ENCODE assay signal across 10 cellular contexts in genomic region chr21:36699546-36700294, GRCh38. TPM values are rescaled to one million over a fixed set of nuclear protein-coding genes. Genes with fewer than 3 reads are reported as not detected.
A peak's percentile ranks its signal among the peaks of the same experiment; 100 is the strongest.
DNase-seq lines count a peak whose midpoint lies in the region; ATAC-seq and TF ChIP-seq lines count a peak whose summit lies in the region.
"Had no signal": no experiment of that assay in that cellular context is flagged by ENCODE, and none has a peak within 500 bp of the region (broad histone marks: within the 10 kb centered on the region; RNA-seq: fewer than 3 reads in every experiment).

No MANE protein-coding gene starts in this region.

- H3K79me2 ChIP-seq in trophoblast cell (ENCODE audit: control insufficient read depth, insufficient read depth, low read length, poor library complexity) = no peaks in the 10 kb centered on the region

- H2BK5ac ChIP-seq in trophoblast cell (ENCODE audit: low read depth, low read length, poor library complexity) = no peak overlapping the region

- H3K23ac ChIP-seq in trophoblast cell (ENCODE audit: low read length) = no peak overlapping the region

- TF ChIP-seq CTCF in dorsolateral prefrontal cortex (IDR thresholded peaks at IDR 0.05 in 54 of 56, conservative IDR thresholded peaks at IDR 0.05 in 2 of 56; ENCODE audit: low read depth in 1 of 56, partially characterized antibody in 56 of 56) = no peak

- no peak overlapping the region for H2AFZ ChIP-seq in trophoblast cell (ENCODE audit: insufficient read depth, low read length, poor library complexity)

- H3K14ac ChIP-seq in trophoblast cell (ENCODE audit: low read length) = no peak overlapping the region

- H3K9me3 ChIP-seq in trophoblast cell (ENCODE audit: insufficient read depth, low read depth, low read length) = peaks cover 9% of the 10 kb centered on the region

- H3K79me1 ChIP-seq in trophoblast cell (ENCODE audit: low read length) = no peaks in the 10 kb centered on the region

- no peak overlapping the region for H2BK120ac ChIP-seq in trophoblast cell (ENCODE audit: insufficient read depth, low read length, poor library complexity)

- H3K27ac ChIP-seq in dorsolateral prefrontal cortex (no peak overlapping the region), trophoblast cell (ENCODE audit: low read depth, low read length) (no peak overlapping the region)

- no peaks in the 10 kb centered on the region for H3K36me3 ChIP-seq in trophoblast cell (ENCODE audit: control insufficient read depth in 1 of 2, insufficient read depth in 2 of 2, low read length in 2 of 2)

- no peak overlapping the region for H2AK5ac ChIP-seq in trophoblast cell (ENCODE audit: low read length)

- no peak overlapping the region for H4K8ac ChIP-seq in trophoblast cell (ENCODE audit: low read depth, low read length)

- H2BK12ac ChIP-seq in trophoblast cell (ENCODE audit: low read length) = no peak overlapping the region

- no peak overlapping the region for H4K91ac ChIP-seq in trophoblast cell (ENCODE audit: low read depth, low read length)

- intact Hi-C loops in dorsolateral prefrontal cortex (cut with DNase I) = no loop called here

- H3K27me3 ChIP-seq in dorsolateral prefrontal cortex = peaks cover 40 to 100% (median 100%) of the 10 kb centered on the region in 45 donors
- peaks cover 97% of the 10 kb centered on the region for H3K27me3 ChIP-seq in trophoblast cell (ENCODE audit: insufficient read depth, low read length)

- no peak overlapping the region for H3K9ac ChIP-seq in trophoblast cell (ENCODE audit: low read length)

- DNase-seq in ELF-1 (ENCODE audit: low read depth, low spot score) (peak; percentile 22), M059J (ENCODE audit: low read depth) (peak; percentile 35), dorsolateral prefrontal cortex (no peak), trophoblast cell (peak in 1 of 2 donors; percentile 22), cortex of kidney (lab: John Stamatoyannopoulos, UW) (no peak), NCI-H2227 treated with DMSO at 0.1 percent for 48 hours (lab: John Stamatoyannopoulos, UW) (no peak)
- DNase-seq: foreskin melanocyte; stimulated activated CD4-positive, alpha-beta T cell treated with anti-CD3 and anti-CD28 coated beads, Interleukin-4, amount 100 ng/mL, for 1 hour had no signal

- ATAC-seq in HG02642 (IDR thresholded peaks at IDR 0.05; ENCODE audit: poor library complexity, unreplicated experiment) = no peak
- no peak for ATAC-seq in HG03442 (IDR thresholded peaks at IDR 0.05; ENCODE audit: unreplicated experiment)

- H3K4ac ChIP-seq in trophoblast cell (ENCODE audit: low read depth, low read length) = no peak overlapping the region

- no peak overlapping the region for H4K12ac ChIP-seq in trophoblast cell (ENCODE audit: low read depth, low read length)

- H3K4me3 ChIP-seq in dorsolateral prefrontal cortex (peak overlapping the region in 54 of 59 donors; percentile 22 to 66 (median 50)), trophoblast cell (ENCODE audit: low read depth, low read length) (no peak overlapping the region)

- peaks cover 12 to 21% of the 10 kb centered on the region in 2 experiments for H3K4me1 ChIP-seq in trophoblast cell (ENCODE audit: control insufficient read depth in 1 of 2, insufficient read depth in 2 of 2, low read length in 2 of 2)

- no CpG with 5 or more reads among the region's 67 CpGs for WGBS in trophoblast cell (ENCODE audit: extremely low coverage, insufficient coverage, insufficient read length)

- H3K18ac ChIP-seq in trophoblast cell (ENCODE audit: low read length) = no peak overlapping the region

- peak overlapping the region; percentile 63 for H3K4me2 ChIP-seq in trophoblast cell (ENCODE audit: low read length)

RNA-seq across cellular contexts. Expression of gene SIM2, which starts 0.8 kb away (rescaled TPM):
- 0.59 and 1.8 TPM in 2 replicates for total RNA-seq in M059J (2014; rRNA removed; shearing (Covaris generic))
- total RNA-seq in dorsolateral prefrontal cortex = 1 to 10 TPM in 66 of 120 experiments, under 1 TPM in 53, not detected in 1; 0.14 to 5.7 (median 1.1) TPM
- polyA plus RNA-seq in trophoblast cell (2013) = 0.68 and 0.78 TPM in 2 replicates

Comparison
In these comparisons a context has a peak if more than half of its experiments do, and no peak if none do; other contexts are left out.
1. DNase-seq: peak in ELF-1 (single experiment) and M059J (single experiment); none in dorsolateral prefrontal cortex (0 of 10), cortex of kidney (single experiment) and NCI-H2227 treated with DMSO at 0.1 percent for 48 hours (single experiment).